9 cellular contexts compared by ENCODE assay signal in genomic region chr1:25028910-25029599, GRCh38.
DNase-seq lines count a peak whose midpoint lies in the region; ATAC-seq and TF ChIP-seq lines count a peak whose summit lies in the region.
"Had no signal": no experiment of that assay in that cellular context is flagged by ENCODE, and none has a peak within 500 bp of the region (broad histone marks: within the 10 kb centered on the region; RNA-seq: fewer than 3 reads in every experiment).

No MANE protein-coding gene starts in this region.

- TF ChIP-seq CTCF in HL-60 (IDR thresholded peaks at IDR 0.05; ENCODE audit: insufficient read depth, low read length): no peak

- H4K91ac ChIP-seq in neuronal stem cell (ENCODE audit: low read depth, low read length, poor library complexity): no peak overlapping the region

- no peaks in the 10 kb centered on the region for H3K79me1 ChIP-seq in neuronal stem cell (ENCODE audit: low read depth, low read length)

- no peak overlapping the region for H2BK12ac ChIP-seq in neuronal stem cell (ENCODE audit: low read length)

- H2AK5ac ChIP-seq in neuronal stem cell (ENCODE audit: low read depth, low read length): peak overlapping the region; percentile 51

- H3K4me3 Mint-ChIP-seq in activated CD4-positive, alpha-beta memory T cell treated with anti-CD3 and anti-CD28 coated beads for 36 hours: peak overlapping the region; percentile 45
- H3K4me3 Mint-ChIP-seq: nephron progenitor cell had no signal

- H3K4me3 ChIP-seq in HL-60 (replicated peaks; ENCODE audit: insufficient read depth, low read length): no peak overlapping the region
- no peak overlapping the region for H3K4me3 ChIP-seq in neuronal stem cell (ENCODE audit: low read length in 2 of 2)

- WGBS in neuronal stem cell (ENCODE audit: extremely low coverage in 2 of 2, insufficient read length in 2 of 2, insufficient replicate concordance in 1 of 2), 2 donors: no CpG with 5 or more reads among the region's 23 CpGs

- POLR2A ChIA-PET in activated CD4-positive, alpha-beta memory T cell treated with anti-CD3 and anti-CD28 coated beads for 36 hours (lab: Charles Lee): interaction anchor here (0.6 to 2.5 kb wide), 7 partner anchors 36 to 102 kb away, joined by 3 to 9 read pairs (median 3); partner anchors contain the start of gene RUNX3

- peak overlapping the region; percentile 46 for H3K18ac ChIP-seq in neuronal stem cell (ENCODE audit: low read length)

- H3K4me2 ChIP-seq in neuronal stem cell (ENCODE audit: insufficient read depth, low read length, poor library complexity, severe bottlenecking): no peak overlapping the region

- H3K23ac ChIP-seq in neuronal stem cell (ENCODE audit: low read depth, low read length, poor library complexity): peak overlapping the region; percentile 19

- no peak overlapping the region for H2BK15ac ChIP-seq in neuronal stem cell (ENCODE audit: low read length)

- H3K4me1 ChIP-seq in neuronal stem cell (ENCODE audit: control insufficient read depth in 2 of 2, insufficient read depth in 1 of 2, low read depth in 1 of 2, low read length in 2 of 2): peaks cover 0 to 4% of the 10 kb centered on the region in 2 donors

- H3K27ac ChIP-seq in HL-60 (replicated peaks) (peak overlapping the region; percentile 25), neuronal stem cell (replicated peaks; ENCODE audit: low read length) (no peak overlapping the region)

- DNase-seq in NCI-H2107 treated with DMSO at 0.1 percent for 48 hours (lab: John Stamatoyannopoulos, UW; ENCODE audit: unreplicated experiment): peak; percentile 52
- DNase-seq in NCI-H2107 (lab: John Stamatoyannopoulos, UW): no peak
- DNase-seq in HL-60 (ENCODE audit: low read depth in 1 of 2, low spot score in 1 of 2): peak; percentile 42 to 59
- DNase-seq in activated CD4-positive, alpha-beta memory T cell treated with anti-CD3 and anti-CD28 coated beads for 36 hours: peak; percentile 79
- DNase-seq in neuronal stem cell (ENCODE audit: low spot score): no peak
- no peak for DNase-seq in cardiac septum (ENCODE audit: low spot score)
- DNase-seq: nephron progenitor cell had no signal

- H3K27me3 ChIP-seq in HL-60 (ENCODE audit: insufficient read depth, poor library complexity, severe bottlenecking): no peaks in the 10 kb centered on the region
- peaks cover 0 to 11% (median 0%) of the 10 kb centered on the region in 3 experiments for H3K27me3 ChIP-seq in neuronal stem cell (ENCODE audit: control insufficient read depth in 3 of 3, insufficient read depth in 3 of 3, low read depth in 1 of 3, low read length in 3 of 3)

- H3K36me3 Mint-ChIP-seq in activated CD4-positive, alpha-beta memory T cell treated with anti-CD3 and anti-CD28 coated beads for 36 hours: no peaks in the 10 kb centered on the region

- no peak overlapping the region for H2BK120ac ChIP-seq in neuronal stem cell (ENCODE audit: low read depth, low read length)

- no peaks in the 10 kb centered on the region for H3K36me3 ChIP-seq in neuronal stem cell (replicated peaks in 1 of 2; ENCODE audit: control insufficient read depth in 2 of 2, insufficient read depth in 2 of 2, low read length in 2 of 2)

- intact Hi-C loops in activated CD4-positive, alpha-beta memory T cell treated with anti-CD3 and anti-CD28 coated beads for 36 hours (cut with micrococcal nuclease): no loop called here
- intact Hi-C loops in cardiac septum (cut with DNase I): no loop called here

- ATAC-seq in HG03521 (IDR thresholded peaks at IDR 0.05; ENCODE audit: unreplicated experiment) (no peak), HG02571 (IDR thresholded peaks at IDR 0.05; ENCODE audit: unreplicated experiment) (no peak)

- H3K4me1 Mint-ChIP-seq in activated CD4-positive, alpha-beta memory T cell treated with anti-CD3 and anti-CD28 coated beads for 36 hours (ENCODE audit: low read depth): peaks cover 92% of the 10 kb centered on the region

- H2BK5ac ChIP-seq in neuronal stem cell (ENCODE audit: low read length): no peak overlapping the region

- peak overlapping the region; percentile 88 for H3K27ac Mint-ChIP-seq in activated CD4-positive, alpha-beta memory T cell treated with anti-CD3 and anti-CD28 coated beads for 36 hours
- H3K27ac Mint-ChIP-seq: nephron progenitor cell had no signal

- no peak overlapping the region for H3K9ac ChIP-seq in neuronal stem cell (ENCODE audit: low read depth, low read length, poor library complexity)

- CTCF ChIA-PET in activated CD4-positive, alpha-beta memory T cell treated with anti-CD3 and anti-CD28 coated beads for 36 hours (lab: Charles Lee): interaction anchor here (0.5 to 8.3 kb wide), 9 partner anchors 8 to 181 kb away, joined by 3 to 97 read pairs (median 4); no protein-coding TSS in a partner anchor

- H3K14ac ChIP-seq in neuronal stem cell (ENCODE audit: low read length): no peak overlapping the region

- H3K4ac ChIP-seq in neuronal stem cell (ENCODE audit: low read length): no peak overlapping the region

- no peak overlapping the region for H4K8ac ChIP-seq in neuronal stem cell (ENCODE audit: low read depth, low read length)

- no peaks in the 10 kb centered on the region for H3K27me3 Mint-ChIP-seq in activated CD4-positive, alpha-beta memory T cell treated with anti-CD3 and anti-CD28 coated beads for 36 hours

- H3K9me3 ChIP-seq in neuronal stem cell (replicated peaks in 1 of 2; ENCODE audit: control insufficient read depth in 2 of 2, insufficient read depth in 1 of 2, low read depth in 1 of 2, low read length in 2 of 2): no peaks in the 10 kb centered on the region

- H2AFZ ChIP-seq in neuronal stem cell (ENCODE audit: low read length): no peak overlapping the region

- no peaks in the 10 kb centered on the region for H3K9me3 Mint-ChIP-seq in activated CD4-positive, alpha-beta memory T cell treated with anti-CD3 and anti-CD28 coated beads for 36 hours
- H3K9me3 Mint-ChIP-seq: nephron progenitor cell had no signal

Comparison
In these comparisons a context has a peak if more than half of its experiments do, and no peak if none do; other contexts are left out.
1. DNase-seq: peak in NCI-H2107 treated with DMSO at 0.1 percent for 48 hours (single experiment), HL-60 (2 of 2) and activated CD4-positive, alpha-beta memory T cell treated with anti-CD3 and anti-CD28 coated beads for 36 hours (single experiment); none in NCI-H2107 (single experiment), neuronal stem cell (single experiment) and cardiac septum (single experiment).